ENCODE assay signal across 14 cellular contexts in the genomic region with DNA sequence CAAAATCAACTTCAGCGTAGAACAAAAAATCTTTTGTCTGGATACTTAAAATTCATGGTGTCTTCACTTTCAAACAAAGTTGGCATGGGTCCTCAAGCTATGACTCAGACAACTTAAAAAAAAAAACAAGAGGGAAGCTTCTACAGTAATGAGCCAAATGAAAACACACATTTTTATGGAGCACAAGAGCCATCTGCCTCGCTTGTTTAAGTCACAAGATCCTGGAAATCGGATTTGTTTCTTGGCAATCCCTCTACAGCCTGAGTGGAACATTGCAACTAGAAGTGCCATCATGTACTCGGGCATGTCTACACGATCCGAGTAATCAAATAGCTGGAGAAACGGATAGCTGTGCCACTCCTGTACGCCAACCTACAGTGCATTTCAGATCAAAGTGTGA. TPM values are rescaled to one million over a fixed set of nuclear protein-coding genes. Genes with fewer than 3 reads are reported as not detected.
DNase-seq lines count a peak whose midpoint lies in the region; ATAC-seq and TF ChIP-seq lines count a peak whose summit lies in the region.
"Had no signal": no experiment of that assay in that cellular context is flagged by ENCODE, and none has a peak within 500 bp of the region (broad histone marks: within the 10 kb centered on the region; RNA-seq: fewer than 3 reads in every experiment).

No MANE protein-coding gene starts in this region.

- H3K36me3 ChIP-seq in spleen = peaks cover 0 to 84% (median 26%) of the 10 kb centered on the region in 6 donors

- no peak overlapping the region for H3K27ac Mint-ChIP-seq in activated T-cell treated with anti-CD3 and anti-CD28 coated beads, Interleukin-2, amount 50 U/mL, for 72 hours
- H3K27ac Mint-ChIP-seq: activated T-cell treated with anti-CD3 and anti-CD28 coated beads, Interleukin-2, amount 50 U/mL, for 24 hours; B cell; memory B cell had no signal

- DNase-seq in AG08395 (ENCODE audit: low spot score) (peak; percentile 8), H4 (ENCODE audit: low spot score) (peak; percentile 52), astrocyte of the cerebellum (ENCODE audit: low read depth) (peak; percentile 53), left colon (no peak), spleen (no peak)
- DNase-seq in activated T-cell treated with anti-CD3 and anti-CD28 coated beads, Interleukin-2, amount 50 U/mL, for 72 hours = no peak
- DNase-seq: activated T-cell treated with anti-CD3 and anti-CD28 coated beads, Interleukin-2, amount 50 U/mL, for 24 hours; cerebellar nuclear complex; PC-9; small intestine had no signal

- intact Hi-C loops in left colon (cut with DNase I, micrococcal nuclease) = no loop called here
- intact Hi-C loops in spleen (cut with DNase I; ENCODE audit: low total_unique reads) = no loop called here

- no peak for TF ChIP-seq POLR2A in spleen (IDR thresholded peaks at IDR 0.05)

- TF ChIP-seq CTCF in astrocyte of the cerebellum (IDR thresholded peaks at IDR 0.05; ENCODE audit: low read depth, low read length, missing control alignments) = peak; percentile 12
- no peak for TF ChIP-seq CTCF in spleen (IDR thresholded peaks at IDR 0.05 in 8 of 11, conservative IDR thresholded peaks at IDR 0.05 in 3 of 11)

- H3K27ac ChIP-seq in spleen = no peak overlapping the region
- H3K27ac ChIP-seq: PC-9 had no signal

- peaks cover 3% of the 10 kb centered on the region in 2 donors for H3K36me3 Mint-ChIP-seq in activated T-cell treated with anti-CD3 and anti-CD28 coated beads, Interleukin-2, amount 50 U/mL, for 72 hours (ENCODE audit: insufficient read depth in 2 of 2)

- no peaks in the 10 kb centered on the region for H3K4me1 ChIP-seq in spleen

- in situ Hi-C loops in astrocyte of the cerebellum (cut with HindIII; ENCODE audit: low sequenced_read_pairs) = no loop called here

- H3K27me3 Mint-ChIP-seq in activated T-cell treated with anti-CD3 and anti-CD28 coated beads, Interleukin-2, amount 50 U/mL, for 72 hours (ENCODE audit: low read depth) = no peaks in the 10 kb centered on the region
- H3K27me3 Mint-ChIP-seq: B cell, memory B cell had no signal

- H3K4me3 Mint-ChIP-seq in activated T-cell treated with anti-CD3 and anti-CD28 coated beads, Interleukin-2, amount 50 U/mL, for 72 hours = no peak overlapping the region
- H3K4me3 Mint-ChIP-seq: activated T-cell treated with anti-CD3 and anti-CD28 coated beads, Interleukin-2, amount 50 U/mL, for 24 hours; B cell; memory B cell had no signal

- H3K4me1 Mint-ChIP-seq in activated T-cell treated with anti-CD3 and anti-CD28 coated beads, Interleukin-2, amount 50 U/mL, for 72 hours (ENCODE audit: low read depth) = no peaks in the 10 kb centered on the region

- no peaks in the 10 kb centered on the region for H3K9me3 Mint-ChIP-seq in activated T-cell treated with anti-CD3 and anti-CD28 coated beads, Interleukin-2, amount 50 U/mL, for 72 hours
- H3K9me3 Mint-ChIP-seq: activated T-cell treated with anti-CD3 and anti-CD28 coated beads, Interleukin-2, amount 50 U/mL, for 24 hours; memory B cell had no signal

- H3K27me3 ChIP-seq in spleen (replicated peaks in 1 of 7) = no peaks in the 10 kb centered on the region

- peak; percentile 28 for ATAC-seq in left colon
- no peak for ATAC-seq in activated T-cell treated with anti-CD3 and anti-CD28 coated beads, Interleukin-2, amount 50 U/mL, for 72 hours (replicated peaks in 1 of 2)
- no peak for ATAC-seq in HG02763 (IDR thresholded peaks at IDR 0.05; ENCODE audit: unreplicated experiment)
- no peak for ATAC-seq in GM21619 (IDR thresholded peaks at IDR 0.05; ENCODE audit: unreplicated experiment)

- H3K9me3 ChIP-seq in spleen = no peaks in the 10 kb centered on the region

- 60 to 89% (median 73%) methylated on average over 7 to 8 of the region's 8 CpGs for WGBS in spleen, 5 donors

- H3K4me3 ChIP-seq in astrocyte of the cerebellum (ENCODE audit: low read depth, low read length) (no peak overlapping the region), spleen (no peak overlapping the region)
- H3K4me3 ChIP-seq: PC-9 had no signal

RNA-seq across cellular contexts. Expression of gene LAMP2, which starts 22.6 kb away (rescaled TPM):
- total RNA-seq in H4 (2014; rRNA removed; shearing (Covaris generic)) = 135 and 214 TPM in 2 replicates
- total RNA-seq in left colon (10 to 100 TPM; 72.2 to 98.6 TPM), spleen (10 to 100 TPM; 77.2 to 99.3 (median 94.5) TPM)
- total RNA-seq in activated T-cell treated with anti-CD3 and anti-CD28 coated beads, Interleukin-2, amount 50 U/mL, for 72 hours = 10 to 100 TPM; 31.8 to 34.4 TPM
- 10 to 100 TPM; 13.6 to 24.2 (median 23.3) TPM for polyA plus RNA-seq in spleen

Comparison
In these comparisons a context has a peak if more than half of its experiments do, and no peak if none do; other contexts are left out.
1. DNase-seq: peak in AG08395 (single experiment), H4 (single experiment) and astrocyte of the cerebellum (single experiment); none in left colon (0 of 2), activated T-cell treated with anti-CD3 and anti-CD28 coated beads, Interleukin-2, amount 50 U/mL, for 72 hours (0 of 2) and spleen (single experiment).